Comparison of ENCODE assay signal across 1 cellular context in genomic region chr2:126647714-126648344, GRCh38. TPM values are rescaled to one million over a fixed set of nuclear protein-coding genes. Genes with fewer than 3 reads are reported as not detected.
"Had no signal": no experiment of that assay in that cellular context is flagged by ENCODE, and none has a peak within 500 bp of the region (broad histone marks: within the 10 kb centered on the region; RNA-seq: fewer than 3 reads in every experiment).

No MANE protein-coding gene starts in this region.

RNA-seq across cellular contexts. Expression of gene GYPC, which starts 8.1 kb away (rescaled TPM):
- total RNA-seq: foreskin keratinocyte had no signal
